1 cellular context compared by ENCODE assay signal in the genomic region with DNA sequence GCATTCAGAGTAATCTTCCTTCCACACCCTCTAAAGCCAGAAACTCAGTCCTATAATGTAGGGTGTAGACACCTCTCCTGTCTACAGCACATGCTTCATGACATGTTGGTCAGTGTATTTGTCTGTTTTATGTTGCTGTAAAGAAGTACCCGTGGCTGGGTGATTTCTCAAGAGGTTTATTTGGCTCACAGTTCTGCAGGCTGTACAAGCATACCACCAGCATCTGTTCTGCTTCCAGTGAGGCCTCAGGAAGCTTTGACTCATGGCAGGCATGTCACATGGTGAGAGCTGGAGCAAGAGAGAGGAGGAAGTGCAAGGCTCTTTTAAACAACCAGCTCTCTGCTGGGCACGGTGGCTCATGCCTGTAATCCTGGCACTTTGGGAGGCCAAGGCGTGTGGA.
TF ChIP-seq lines count a peak whose summit lies in the region.

No MANE protein-coding gene starts in this region.

TF ChIP-seq in HepG2, 621 proteins besides CTCF, POLR2A, EP300 and RAD21:
- TF ChIP-seq ZNF776 (CRISPR knock-in tag; IDR thresholded peaks at IDR 0.05) (peak; percentile 77; the same call in 1 of the 2 replicates), ZNF766 (CRISPR knock-in tag; IDR thresholded peaks at IDR 0.05; ENCODE audit: borderline replicate concordance) (peak; percentile 88), ZNF501 (CRISPR knock-in tag; IDR thresholded peaks at IDR 0.05) (no peak)
